ENCODE assay signal across 14 cellular contexts in the genomic region with DNA sequence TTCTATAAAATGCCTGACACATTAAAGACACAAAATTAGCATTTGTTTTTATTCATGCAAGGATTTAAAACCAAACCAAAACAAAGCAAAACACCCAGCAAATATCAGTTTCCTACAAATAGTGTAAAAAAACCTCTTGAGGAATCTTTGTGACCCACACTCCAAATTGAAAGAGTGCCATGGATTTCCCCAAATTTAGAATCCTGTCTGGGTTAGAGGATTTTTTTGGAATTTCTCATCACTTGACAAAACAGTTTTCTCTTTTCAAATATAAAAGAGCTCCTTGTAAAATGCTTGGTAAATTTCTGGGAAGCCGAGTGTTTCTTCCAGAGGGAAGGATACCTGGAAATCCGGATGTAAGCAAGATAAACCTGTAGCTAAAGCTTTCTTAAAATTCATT. TPM values are rescaled to one million over a fixed set of nuclear protein-coding genes. Genes with fewer than 3 reads are reported as not detected.
DNase-seq lines count a peak whose midpoint lies in the region; ATAC-seq and TF ChIP-seq lines count a peak whose summit lies in the region.
"Had no signal": no experiment of that assay in that cellular context is flagged by ENCODE, and none has a peak within 500 bp of the region (broad histone marks: within the 10 kb centered on the region; RNA-seq: fewer than 3 reads in every experiment).

No MANE protein-coding gene starts in this region.

- no peak for TF ChIP-seq CTCF in GM23338 (conservative IDR thresholded peaks at IDR 0.05; ENCODE audit: low read depth in 2 of 2)
- TF ChIP-seq CTCF in brain microvascular endothelial cell (IDR thresholded peaks at IDR 0.05; ENCODE audit: low read depth, low read length, missing control alignments): no peak
- TF ChIP-seq CTCF in left lung (IDR thresholded peaks at IDR 0.05): no peak
- TF ChIP-seq CTCF in Peyer's patch (IDR thresholded peaks at IDR 0.05): no peak

- peak overlapping the region in 1 of 3 donors; percentile 76 for H3K9ac ChIP-seq in skeletal muscle tissue (ENCODE audit: low read depth in 1 of 3, low read length in 3 of 3)

- H3K36me3 Mint-ChIP-seq in GM23338 (ENCODE audit: low read depth): peaks cover 9% of the 10 kb centered on the region
- H3K36me3 Mint-ChIP-seq: activated naive CD4-positive, alpha-beta T cell treated with anti-CD3 and anti-CD28 coated beads, Interleukin-2, amount 50 U/mL, for 24 hours; immature natural killer cell had no signal

- H3K9me3 ChIP-seq in left lung (no peaks in the 10 kb centered on the region), skeletal muscle tissue (ENCODE audit: control insufficient read depth in 3 of 3, low read length in 3 of 3) (no peaks in the 10 kb centered on the region), Peyer's patch (no peaks in the 10 kb centered on the region)

- in situ Hi-C loops in brain microvascular endothelial cell (cut with HindIII; ENCODE audit: low pct_ligation_motif_present, low sequenced_read_pairs): loop anchor here (25.0 kb wide), 1 partner anchor 475 kb away; no protein-coding TSS in a partner anchor

- intact Hi-C loops in left lung (cut with DNase I): no loop called here

- H3K4me1 ChIP-seq in GM23338 (ENCODE audit: insufficient read depth) (peaks cover 18% of the 10 kb centered on the region), left lung (peaks cover 0 to 11% of the 10 kb centered on the region in 2 donors), skeletal muscle tissue (ENCODE audit: control insufficient read depth in 3 of 3, insufficient read depth in 3 of 3, low read length in 3 of 3) (peaks cover 3 to 12% (median 11%) of the 10 kb centered on the region in 3 donors), Peyer's patch (peaks cover 0 to 8% (median 3%) of the 10 kb centered on the region in 4 donors)

- H3K36me3 ChIP-seq in GM23338 (ENCODE audit: insufficient read depth) (peaks cover 2% of the 10 kb centered on the region; the same call in 1 of the 2 replicates), brain microvascular endothelial cell (replicated peaks) (peaks cover 32% of the 10 kb centered on the region), left lung (no peaks in the 10 kb centered on the region), skeletal muscle tissue (ENCODE audit: control insufficient read depth in 3 of 3, insufficient read depth in 3 of 3, low read length in 3 of 3) (no peaks in the 10 kb centered on the region), Peyer's patch (no peaks in the 10 kb centered on the region)

- H3K4me3 ChIP-seq in GM23338: peak overlapping the region; percentile 84
- peak overlapping the region; percentile 57 for H3K4me3 ChIP-seq in brain microvascular endothelial cell (ENCODE audit: low read depth, low read length)
- H3K4me3 ChIP-seq in left lung: no peak overlapping the region
- H3K4me3 ChIP-seq in skeletal muscle tissue (ENCODE audit: low read length in 3 of 3): peak overlapping the region in 1 of 3 donors; percentile 45
- H3K4me3 ChIP-seq in Peyer's patch: no peak overlapping the region

- ATAC-seq in GM23338: no peak
- ATAC-seq in left lung: no peak
- ATAC-seq in HG03095 (IDR thresholded peaks at IDR 0.05; ENCODE audit: unreplicated experiment): no peak

- H3K4me1 Mint-ChIP-seq in GM23338: peaks cover 30% of the 10 kb centered on the region

- no peaks in the 10 kb centered on the region for H4K20me1 ChIP-seq in GM23338 (replicated peaks; ENCODE audit: insufficient read depth)

- H3K27me3 ChIP-seq in GM23338 (ENCODE audit: insufficient read depth) (no peaks in the 10 kb centered on the region), brain microvascular endothelial cell (replicated peaks) (no peaks in the 10 kb centered on the region), left lung (peaks cover 0 to 78% of the 10 kb centered on the region in 2 donors), skeletal muscle tissue (ENCODE audit: control insufficient read depth in 3 of 3, insufficient read depth in 3 of 3, low read length in 3 of 3) (peaks cover 10 to 27% (median 15%) of the 10 kb centered on the region in 3 donors), Peyer's patch (peaks cover 0 to 11% of the 10 kb centered on the region in 2 donors)

- H3K79me2 ChIP-seq in GM23338 (replicated peaks; ENCODE audit: insufficient read depth): peaks cover 7% of the 10 kb centered on the region; the same call in 1 of the 2 replicates

- no peaks in the 10 kb centered on the region for H3K9me2 ChIP-seq in GM23338 (ENCODE audit: insufficient read depth)

- H3K9me3 Mint-ChIP-seq in GM23338: no peaks in the 10 kb centered on the region
- H3K9me3 Mint-ChIP-seq: activated naive CD4-positive, alpha-beta T cell treated with anti-CD3 and anti-CD28 coated beads, Interleukin-2, amount 50 U/mL, for 24 hours; immature natural killer cell had no signal

- no peak overlapping the region for H3K27ac Mint-ChIP-seq in GM23338
- H3K27ac Mint-ChIP-seq: activated naive CD4-positive, alpha-beta T cell treated with anti-CD3 and anti-CD28 coated beads, Interleukin-2, amount 50 U/mL, for 24 hours; immature natural killer cell had no signal

- H2AFZ ChIP-seq in GM23338: 0 out of 2 replicates have a peak overlapping the region, but pooled peaks have one; percentile 77

- DNase-seq in GM23338 (ENCODE audit: low spot score): no peak
- no peak for DNase-seq in brain microvascular endothelial cell
- no peak for DNase-seq in left lung
- DNase-seq in globus pallidus (ENCODE audit: low spot score): no peak
- DNase-seq in NOMO-1 treated with dmso at 0.1 percent for 144 hours (lab: John Stamatoyannopoulos, UW; ENCODE audit: unreplicated experiment): no peak
- no peak for DNase-seq in Peyer's patch
- DNase-seq: activated CD4-positive, alpha-beta T cell treated with anti-CD3 and anti-CD28 coated beads, Interleukin-2, amount 50 U/mL, for 4 hours; GF-D8; immature natural killer cell; NCI-H774; T-helper 1 cell had no signal

- H3K4me3 Mint-ChIP-seq in GM23338: peak overlapping the region; percentile 92; the same call in 1 of the 3 replicates

- peaks cover 8% of the 10 kb centered on the region for H3K27me3 Mint-ChIP-seq in GM23338 (ENCODE audit: insufficient read depth, low read depth, poor library complexity)

- no peaks in the 10 kb centered on the region for H3F3A ChIP-seq in GM23338 (replicated peaks; ENCODE audit: low read depth)

- H3K27ac ChIP-seq in GM23338 (ENCODE audit: low read depth): no peak overlapping the region
- peak overlapping the region; percentile 100 for H3K27ac ChIP-seq in brain microvascular endothelial cell
- peak overlapping the region; percentile 80 to 90 for H3K27ac ChIP-seq in left lung
- H3K27ac ChIP-seq in skeletal muscle tissue (ENCODE audit: low read depth, low read length): peak overlapping the region; percentile 83
- peak overlapping the region in 1 of 4 donors; percentile 90 for H3K27ac ChIP-seq in Peyer's patch

- H3K4me2 ChIP-seq in GM23338: peak overlapping the region; percentile 93

- no peak for TF ChIP-seq POLR2A in Peyer's patch (IDR thresholded peaks at IDR 0.05)

TF ChIP-seq in GM23338, 12 proteins besides CTCF, POLR2A, EP300 and RAD21 (continues in another document):
- TF ChIP-seq STAT1 (IDR thresholded peaks at IDR 0.05; ENCODE audit: unreplicated experiment) (no peak), ZNF114 (CRISPR knock-in tag; IDR thresholded peaks at IDR 0.05) (no peak), NANOG (IDR thresholded peaks at IDR 0.05; ENCODE audit: borderline replicate concordance) (no peak), JUNB (IDR thresholded peaks at IDR 0.05; ENCODE audit: unreplicated experiment) (no peak), CREB1 (CRISPR knock-in tag; IDR thresholded peaks at IDR 0.05; ENCODE audit: low read depth) (no peak), REST (IDR thresholded peaks at IDR 0.05; ENCODE audit: unreplicated experiment) (no peak), EZH2 (IDR thresholded peaks at IDR 0.05; ENCODE audit: low read depth, unreplicated experiment) (no peak)

RNA-seq across cellular contexts. Expression of gene FN1, which starts 1.7 kb away (rescaled TPM):
- 217 and 255 TPM in 2 replicates for total RNA-seq in GM23338 (2014; rRNA removed; shearing (Covaris generic))
- 76.7 and 79.6 TPM in 2 replicates for polyA plus RNA-seq in GM23338 (2016; fragmentation: Nextera tagmentation; extraction: Ambion mirVana)
- total RNA-seq in left lung (1,000 to 10,000 TPM; 1,862 to 3,073 TPM), skeletal muscle tissue (301 TPM), Peyer's patch (100 to 1,000 TPM in 1 of 4 donors, 10 to 100 TPM in 3; 28.0 to 152 (median 72.8) TPM)

Comparison
In these comparisons a context has a peak if more than half of its experiments do, and no peak if none do; other contexts are left out.
1. H3K4me3 ChIP-seq: peak in GM23338 (single experiment) and brain microvascular endothelial cell (single experiment); none in left lung (0 of 2) and Peyer's patch (0 of 4).